8 cellular contexts compared by ENCODE assay signal in genomic region chrX:3713225-3713936, GRCh38. TPM values are rescaled to one million over a fixed set of nuclear protein-coding genes. Genes with fewer than 3 reads are reported as not detected.
DNase-seq lines count a peak whose midpoint lies in the region; ATAC-seq and TF ChIP-seq lines count a peak whose summit lies in the region.

PRKX (minus strand) TSS chrX:3713649; CDS start chrX:3713253, 396 bp downstream.

- CTCF ChIA-PET in mammary epithelial cell (lab: Charles Lee; ENCODE audit: low non-redundant PET), result no interaction called here

- peak within 1 kb of the TSS; percentile 67 for H3K9ac ChIP-seq in mammary epithelial cell (ENCODE audit: insufficient read depth, low read length)

- TF ChIP-seq CTCF in VCaP (conservative IDR thresholded peaks at IDR 0.05) (no peak), mammary epithelial cell (conservative IDR thresholded peaks at IDR 0.05 in 1 of 2, IDR thresholded peaks at IDR 0.05 in 1 of 2; ENCODE audit: extremely low read depth in 1 of 2, insufficient read depth in 1 of 2, low read depth in 1 of 2, low read length in 2 of 2) (no peak)

- H3K4me1 ChIP-seq in mammary epithelial cell (ENCODE audit: insufficient read depth, low read length), result no peaks in the 10 kb centered on the region

- WGBS in mammary epithelial cell (ENCODE audit: low coverage, missing lambda C conversion rate), result 3% methylated on average over 11 of the region's 97 CpGs

- dilution Hi-C loops in mammary epithelial cell (cut with HindIII; ENCODE audit: low sequenced_read_pairs), result no loop called here

- H3K79me2 ChIP-seq in mammary epithelial cell (ENCODE audit: insufficient read depth, low read length), result peaks cover 45% of the 10 kb centered on the region

- no TSS peak for BruUV-seq in mammary epithelial cell (replicated peaks; lab: Mats Ljungman, UMichigan)

- H3K9me3 ChIP-seq in mammary epithelial cell (replicated peaks; ENCODE audit: insufficient read depth, low read length), result no peaks in the 10 kb centered on the region

- H2AFZ ChIP-seq in mammary epithelial cell (ENCODE audit: low read depth, low read length), result peak within 1 kb of the TSS; percentile 82

- DNase-seq in GDM1 (lab: John Stamatoyannopoulos, UW), result peak; percentile 72
- DNase-seq in KG1 (lab: John Stamatoyannopoulos, UW), result peak; percentile 30
- peak; percentile 58 for DNase-seq in mammary epithelial cell
- peak; percentile 44 for DNase-seq in stimulated activated CD4-positive, alpha-beta T cell treated with anti-CD3 and anti-CD28 coated beads, Interleukin-1b, Interleukin-23, amount 100 ng/mL, for 48 hours
- DNase-seq in OCI-M2 (lab: John Stamatoyannopoulos, UW; ENCODE audit: unreplicated experiment), result no peak

- H3K4me3 ChIP-seq in mammary epithelial cell (replicated peaks in 1 of 3; ENCODE audit: insufficient read depth in 1 of 3, low read depth in 2 of 3, low read length in 3 of 3), result peak within 1 kb of the TSS; percentile 72 to 74 (median 74)

- H3K27ac ChIP-seq in VCaP (peak within 1 kb of the TSS; percentile 54; the same call in 1 of the 2 replicates), mammary epithelial cell (ENCODE audit: insufficient read depth, low read depth, low read length) (peak within 1 kb of the TSS; percentile 51), layer of hippocampus (ENCODE audit: low read depth, low read length) (peak within 1 kb of the TSS; percentile 68)

- H3K27me3 ChIP-seq in mammary epithelial cell (ENCODE audit: insufficient read depth, low read length) (no peaks in the 10 kb centered on the region), layer of hippocampus (ENCODE audit: control insufficient read depth, insufficient read depth, low read length) (no peaks in the 10 kb centered on the region)

- H3K4me2 ChIP-seq in mammary epithelial cell (ENCODE audit: insufficient read depth, low read depth, low read length), result peak within 1 kb of the TSS; percentile 77

- ATAC-seq in GM21723 (IDR thresholded peaks at IDR 0.05; ENCODE audit: unreplicated experiment), result peak; percentile 79

- no peaks in the 10 kb centered on the region for H4K20me1 ChIP-seq in mammary epithelial cell (ENCODE audit: insufficient read depth, low read length)

- in situ Hi-C loops in mammary epithelial cell (cut with MboI; ENCODE audit: low sequenced_read_pairs in 2 of 2), result no loop called here

- intact Hi-C loops in mammary epithelial cell (cut with micrococcal nuclease), result loop anchor here (2.0 kb wide), 1 partner anchor 15 kb away; no protein-coding TSS in a partner anchor

- H3K36me3 ChIP-seq in mammary epithelial cell (ENCODE audit: insufficient read depth, low read length), result no peaks in the 10 kb centered on the region

RNA-seq across cellular contexts. Expression of gene PRKX, which starts in this region (rescaled TPM):
- 10 to 100 TPM; 33.8 to 39.7 TPM for total RNA-seq in mammary epithelial cell
- 22.0 TPM for polyA plus RNA-seq in mammary epithelial cell
- polyA minus RNA-seq in mammary epithelial cell, result 63.7 TPM
